ENCODE assay signal across 8 cellular contexts in genomic region chr7:75617634-75618234, GRCh38.
DNase-seq lines count a peak whose midpoint lies in the region; ATAC-seq, FAIRE-seq and TF ChIP-seq lines count a peak whose summit lies in the region.

No MANE protein-coding gene starts in this region.

- H3K4me3 Mint-ChIP-seq in activated CD4-positive, alpha-beta T cell treated with anti-CD3 and anti-CD28 coated beads for 36 hours: no peak overlapping the region

- peaks cover 0 to 36% (median 0%) of the 10 kb centered on the region in 3 donors for H3K4me1 ChIP-seq in esophagus squamous epithelium
- H3K4me1 ChIP-seq in skeletal muscle tissue (ENCODE audit: control insufficient read depth in 3 of 3, insufficient read depth in 3 of 3, low read length in 3 of 3): peaks cover 2 to 5% (median 3%) of the 10 kb centered on the region in 3 donors

- ATAC-seq in HG03097 (IDR thresholded peaks at IDR 0.05; ENCODE audit: low FRiP score, unreplicated experiment) (peak; percentile 45), GM18511 (IDR thresholded peaks at IDR 0.05; ENCODE audit: unreplicated experiment) (no peak)
- ATAC-seq in activated CD4-positive, alpha-beta T cell treated with anti-CD3 and anti-CD28 coated beads for 36 hours: peak; percentile 82

- CTCF ChIA-PET in activated CD4-positive, alpha-beta T cell treated with anti-CD3 and anti-CD28 coated beads for 36 hours (lab: Charles Lee): no interaction called here

- H3K4me3 ChIP-seq in esophagus squamous epithelium (no peak overlapping the region), skeletal muscle tissue (ENCODE audit: low read length in 3 of 3) (no peak overlapping the region)

- H3K27me3 ChIP-seq in esophagus squamous epithelium: no peaks in the 10 kb centered on the region
- H3K27me3 ChIP-seq in skeletal muscle tissue (ENCODE audit: control insufficient read depth in 3 of 3, insufficient read depth in 3 of 3, low read length in 3 of 3): no peaks in the 10 kb centered on the region

- no peak for FAIRE-seq in urothelium cell line (lab: Jason Lieb, UNC)

- no peaks in the 10 kb centered on the region for H3K27me3 Mint-ChIP-seq in activated CD4-positive, alpha-beta T cell treated with anti-CD3 and anti-CD28 coated beads for 36 hours

- intact Hi-C loops in activated CD4-positive, alpha-beta T cell treated with anti-CD3 and anti-CD28 coated beads for 36 hours (cut with DNase I, micrococcal nuclease): no loop called here
- intact Hi-C loops in esophagus squamous epithelium (cut with DNase I): no loop called here

- peaks cover 20% of the 10 kb centered on the region for H3K4me1 Mint-ChIP-seq in activated CD4-positive, alpha-beta T cell treated with anti-CD3 and anti-CD28 coated beads for 36 hours

- WGBS in esophagus squamous epithelium, 2 donors: 65% methylated on average over 7 to 10 of the region's 12 CpGs

- DNase-seq in activated CD4-positive, alpha-beta T cell treated with anti-CD3 and anti-CD28 coated beads for 36 hours: peak; percentile 52
- DNase-seq in esophagus squamous epithelium (lab: John Stamatoyannopoulos, UW) (peak; percentile 58), NCI-H446 (lab: John Stamatoyannopoulos, UW) (no peak), urothelium cell line (ENCODE audit: low spot score) (no peak), DMS153 treated with DMSO at 0.1 percent for 48 hours (lab: John Stamatoyannopoulos, UW; ENCODE audit: unreplicated experiment) (no peak)

- TF ChIP-seq CTCF in esophagus squamous epithelium (IDR thresholded peaks at IDR 0.05): no peak

- H3K36me3 Mint-ChIP-seq in activated CD4-positive, alpha-beta T cell treated with anti-CD3 and anti-CD28 coated beads for 36 hours (ENCODE audit: low read depth): no peaks in the 10 kb centered on the region

- POLR2A ChIA-PET in activated CD4-positive, alpha-beta T cell treated with anti-CD3 and anti-CD28 coated beads for 36 hours (lab: Charles Lee): no interaction called here

- no peaks in the 10 kb centered on the region for H3K9me3 Mint-ChIP-seq in activated CD4-positive, alpha-beta T cell treated with anti-CD3 and anti-CD28 coated beads for 36 hours (ENCODE audit: low read depth)

- H3K9me3 ChIP-seq in esophagus squamous epithelium (no peaks in the 10 kb centered on the region), skeletal muscle tissue (ENCODE audit: control insufficient read depth in 3 of 3, low read length in 3 of 3) (no peaks in the 10 kb centered on the region)

- H3K9ac ChIP-seq in skeletal muscle tissue (ENCODE audit: low read depth in 1 of 3, low read length in 3 of 3): no peak overlapping the region

- no peaks in the 10 kb centered on the region for H3K36me3 ChIP-seq in esophagus squamous epithelium
- H3K36me3 ChIP-seq in skeletal muscle tissue (ENCODE audit: control insufficient read depth in 3 of 3, insufficient read depth in 3 of 3, low read length in 3 of 3): no peaks in the 10 kb centered on the region

- no peak for TF ChIP-seq POLR2A in esophagus squamous epithelium (IDR thresholded peaks at IDR 0.05)

- H3K27ac ChIP-seq in esophagus squamous epithelium (peak overlapping the region in 1 of 4 donors; percentile 49), skeletal muscle tissue (ENCODE audit: low read depth, low read length) (peak overlapping the region; percentile 19)

- peak overlapping the region; percentile 80 for H3K27ac Mint-ChIP-seq in activated CD4-positive, alpha-beta T cell treated with anti-CD3 and anti-CD28 coated beads for 36 hours

Comparison
In these comparisons a context has a peak if more than half of its experiments do, and no peak if none do; other contexts are left out.
1. DNase-seq: peak in activated CD4-positive, alpha-beta T cell treated with anti-CD3 and anti-CD28 coated beads for 36 hours (single experiment) and esophagus squamous epithelium (single experiment); none in NCI-H446 (0 of 2), urothelium cell line (single experiment) and DMS153 treated with DMSO at 0.1 percent for 48 hours (single experiment).